Comparison of ENCODE assay signal across 8 cellular contexts in the genomic region with DNA sequence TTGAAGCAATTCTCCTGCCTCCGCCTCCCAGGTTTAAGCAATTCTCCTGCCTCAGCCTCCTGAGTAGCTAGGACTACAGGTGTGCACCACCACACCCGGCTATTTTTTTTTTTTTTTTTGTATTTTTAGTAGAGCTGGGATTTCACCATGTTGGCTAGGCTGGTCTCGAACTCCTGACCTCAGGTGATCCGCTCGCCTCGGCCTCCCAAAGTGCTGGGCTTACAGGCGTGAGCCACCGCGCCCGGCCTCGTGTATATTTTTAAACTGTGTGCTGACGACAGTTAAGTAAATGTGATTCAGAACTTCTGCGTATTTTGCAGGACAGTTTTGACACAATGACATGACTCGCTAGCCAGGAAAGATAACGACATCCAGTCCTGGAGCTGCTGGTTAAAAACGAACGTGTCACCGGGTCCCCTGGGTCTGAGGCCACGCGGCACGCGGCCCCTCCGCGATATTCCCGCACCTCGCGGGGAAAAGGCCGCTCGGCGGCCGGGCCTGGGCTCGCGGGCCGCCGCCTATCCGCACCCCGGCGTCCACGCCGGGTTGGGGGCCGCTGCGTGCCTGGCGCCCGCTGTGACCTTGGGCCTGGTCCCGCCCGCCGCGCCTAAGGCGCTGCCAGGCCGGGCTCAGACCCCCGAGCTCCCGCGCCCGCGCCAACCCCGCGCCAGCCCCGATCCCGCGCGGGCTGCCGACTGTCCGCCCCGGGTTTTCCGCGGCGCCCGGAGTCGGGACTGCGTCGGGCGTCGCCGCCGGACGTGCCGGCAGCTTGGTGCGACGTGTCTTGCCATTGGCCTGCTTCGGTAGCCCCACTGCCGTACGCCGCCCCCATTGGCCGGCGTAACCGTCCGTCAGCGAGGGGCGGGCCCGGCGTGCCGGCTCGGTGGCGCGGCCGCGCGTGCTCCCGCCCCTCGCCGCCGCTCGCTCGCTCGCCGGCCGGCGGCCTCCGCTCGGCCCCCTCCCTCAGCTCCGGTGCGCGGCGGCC.
DNase-seq lines count a peak whose midpoint lies in the region; ATAC-seq and TF ChIP-seq lines count a peak whose summit lies in the region.

A gene (plus strand): TSS at position 907 of the 985 bp plus-strand sequence. CDS start 157 bp downstream, outside the sequence.

- DNase-seq in AML-193 (lab: John Stamatoyannopoulos, UW) (peak; percentile 93), NCI-H526 (lab: John Stamatoyannopoulos, UW) (peak; percentile 67 to 97), choroid plexus epithelial cell (ENCODE audit: low read depth) (peak; percentile 97), kidney glomerular epithelial cell (lab: John Stamatoyannopoulos, UW) (peak; percentile 83)
- peak; percentile 91 to 92 for DNase-seq in activated CD4-positive, alpha-beta T cell treated with anti-CD3 and anti-CD28 coated beads for 4 hours
- peak; percentile 94 for DNase-seq in stimulated activated CD4-positive, alpha-beta T cell treated with anti-CD3 and anti-CD28 coated beads, Interleukin-15, amount 100 ng/mL, for 24 hours

- ATAC-seq in GM19043 (IDR thresholded peaks at IDR 0.05; ENCODE audit: low read depth, unreplicated experiment), result peak; percentile 88
- peak; percentile 93 for ATAC-seq in HG03354 (IDR thresholded peaks at IDR 0.05; ENCODE audit: poor library complexity, severe bottlenecking, unreplicated experiment)

- no peak for TF ChIP-seq CTCF in choroid plexus epithelial cell (conservative IDR thresholded peaks at IDR 0.05; ENCODE audit: low read depth, low read length)

- H3K4me3 ChIP-seq in choroid plexus epithelial cell (ENCODE audit: low read depth, low read length), result peak within 1 kb of the TSS; percentile 71

Comparison
In these comparisons a context has a peak if more than half of its experiments do, and no peak if none do; other contexts are left out.
1. Peak in every context shown above with its lines: DNase-seq, ATAC-seq and H3K4me3 ChIP-seq.